In the genomic region with DNA sequence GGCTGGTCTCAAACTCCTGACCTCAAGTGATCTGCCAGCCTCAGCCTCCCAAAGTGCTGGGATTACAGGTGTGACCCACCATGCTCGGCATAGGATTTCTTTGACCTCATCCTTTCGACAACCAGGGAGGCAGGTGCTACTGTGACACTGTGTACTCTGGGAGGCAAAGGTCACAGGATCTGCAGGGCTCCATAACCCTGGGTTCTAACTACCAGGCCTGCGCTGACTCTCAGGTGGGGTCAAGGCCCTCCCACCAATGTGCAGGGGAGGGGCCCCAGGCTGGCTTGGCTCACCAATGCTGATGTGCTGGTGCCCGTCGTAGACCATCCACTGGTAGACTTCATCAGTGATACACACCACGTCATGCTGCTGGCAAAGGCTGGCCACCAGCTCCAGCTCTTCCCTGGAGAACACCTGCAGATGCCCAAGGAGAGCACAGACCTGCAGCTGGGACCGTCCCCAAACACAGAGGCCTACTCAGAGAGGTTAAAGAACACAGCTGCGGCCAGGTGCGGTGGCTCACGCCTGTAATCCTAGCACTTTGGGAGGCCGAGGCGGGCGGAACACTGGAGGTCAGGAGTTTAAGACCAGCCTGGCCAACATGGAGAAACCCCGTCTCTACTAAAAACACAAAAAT, we compare ENCODE assay signal across 18 cellular contexts. TPM values are rescaled to one million over a fixed set of nuclear protein-coding genes. Genes with fewer than 3 reads are reported as not detected.
DNase-seq lines count a peak whose midpoint lies in the region; ATAC-seq, FAIRE-seq and TF ChIP-seq lines count a peak whose summit lies in the region.
"Had no signal": no experiment of that assay in that cellular context is flagged by ENCODE, and none has a peak within 500 bp of the region (broad histone marks: within the 10 kb centered on the region; RNA-seq: fewer than 3 reads in every experiment).

No MANE protein-coding gene starts in this region.

- DNase-seq in activated naive CD4-positive, alpha-beta T cell treated with anti-CD3 and anti-CD28 coated beads, Interleukin-2, amount 10 ng/mL, durations not matched to agents 7 days and 5 days: peak; percentile 12
- DNase-seq in activated naive CD4-positive, alpha-beta T cell treated with anti-CD3 and anti-CD28 coated beads, Interleukin-2, amount 50 U/mL, for 16 hours: no peak
- DNase-seq in GM20000 (ENCODE audit: low spot score): peak; percentile 2
- DNase-seq in bronchial epithelial cell (ENCODE audit: low read depth): no peak
- peak in 1 of 3 donors; percentile 18 for DNase-seq in right lobe of liver
- DNase-seq in NCI-H526 (lab: John Stamatoyannopoulos, UW): no peak
- DNase-seq: CD4-positive, CD25-positive, alpha-beta regulatory T cell; DMS 273 treated with DMSO at 0.1 percent for 48 hours; HFFc6 had no signal

- H3K4me1 ChIP-seq in right lobe of liver: peaks cover 0 to 12% (median 0%) of the 10 kb centered on the region in 4 donors
- H3K4me1 ChIP-seq: BLaER1 treated with 17β-estradiol and CSF1 and Interleukin-3, amounts not matched to agents 10 nM and 100 nM; HAP-1 had no signal

- FAIRE-seq in bronchial epithelial cell (lab: Jason Lieb, UNC): peak; percentile 68
- FAIRE-seq: GM12878, GM18507, H1 had no signal

- no peak overlapping the region for H3K27ac ChIP-seq in right lobe of liver
- H3K27ac ChIP-seq: 22Rv1; BLaER1 treated with 17β-estradiol and CSF1 and Interleukin-3, amounts not matched to agents 10 nM and 100 nM; HL-60 had no signal

- no peak overlapping the region for H3K4me3 Mint-ChIP-seq in activated naive CD4-positive, alpha-beta T cell treated with anti-CD3 and anti-CD28 coated beads, Interleukin-2, amount 10 ng/mL, durations not matched to agents 7 days and 5 days
- H3K4me3 Mint-ChIP-seq: CD4-positive, CD25-positive, alpha-beta regulatory T cell; HFFc6 had no signal

- CTCF ChIA-PET in activated naive CD4-positive, alpha-beta T cell treated with anti-CD3 and anti-CD28 coated beads, Interleukin-2, amount 10 ng/mL, durations not matched to agents 7 days and 5 days (lab: Charles Lee): no interaction called here

- TF ChIP-seq CTCF in GM20000 (IDR thresholded peaks at IDR 0.05; ENCODE audit: extremely low read depth, missing control alignments) (no peak), bronchial epithelial cell (IDR thresholded peaks at IDR 0.05; ENCODE audit: insufficient read depth, low read length, severe bottlenecking) (no peak), right lobe of liver (IDR thresholded peaks at IDR 0.05) (no peak)

- peaks cover 21% of the 10 kb centered on the region for H3K36me3 Mint-ChIP-seq in activated naive CD4-positive, alpha-beta T cell treated with anti-CD3 and anti-CD28 coated beads, Interleukin-2, amount 10 ng/mL, durations not matched to agents 7 days and 5 days

- TF ChIP-seq POLR2A in right lobe of liver (IDR thresholded peaks at IDR 0.05): no peak

- H3K9me3 Mint-ChIP-seq in activated naive CD4-positive, alpha-beta T cell treated with anti-CD3 and anti-CD28 coated beads, Interleukin-2, amount 10 ng/mL, durations not matched to agents 7 days and 5 days: no peaks in the 10 kb centered on the region
- H3K9me3 Mint-ChIP-seq: CD4-positive, CD25-positive, alpha-beta regulatory T cell; HFFc6 had no signal

- ATAC-seq in right lobe of liver (peak; percentile 48 to 64 (median 52)), GM19455 (IDR thresholded peaks at IDR 0.05; ENCODE audit: unreplicated experiment) (no peak), GM18519 (IDR thresholded peaks at IDR 0.05; ENCODE audit: low FRiP score, unreplicated experiment) (no peak)
- ATAC-seq: GM12878 had no signal

- peaks cover 8% of the 10 kb centered on the region for H3K36me3 ChIP-seq in bronchial epithelial cell (ENCODE audit: control insufficient read depth, insufficient read depth, low read length)
- no peaks in the 10 kb centered on the region for H3K36me3 ChIP-seq in right lobe of liver
- H3K36me3 ChIP-seq: HAP-1 had no signal

- H3K27me3 ChIP-seq in bronchial epithelial cell (ENCODE audit: control insufficient read depth, insufficient read depth, low read length) (no peaks in the 10 kb centered on the region), right lobe of liver (no peaks in the 10 kb centered on the region)
- H3K27me3 ChIP-seq: BLaER1 treated with 17β-estradiol and CSF1 and Interleukin-3, amounts not matched to agents 10 nM and 100 nM had no signal

- 71% methylated on average over 4 of the region's 14 CpGs for WGBS in right lobe of liver (ENCODE audit: insufficient coverage, low coverage, low lambda C conversion rate, missing lambda C conversion rate)

- intact Hi-C loops in right lobe of liver (cut with DNase I): no loop called here

- no peaks in the 10 kb centered on the region for H3K27me3 Mint-ChIP-seq in activated naive CD4-positive, alpha-beta T cell treated with anti-CD3 and anti-CD28 coated beads, Interleukin-2, amount 10 ng/mL, durations not matched to agents 7 days and 5 days

- H3K27ac Mint-ChIP-seq in activated naive CD4-positive, alpha-beta T cell treated with anti-CD3 and anti-CD28 coated beads, Interleukin-2, amount 10 ng/mL, durations not matched to agents 7 days and 5 days: no peak overlapping the region
- H3K27ac Mint-ChIP-seq: CD4-positive, CD25-positive, alpha-beta regulatory T cell; HFFc6 had no signal

- no peak overlapping the region for H3K4me3 ChIP-seq in bronchial epithelial cell (ENCODE audit: low read depth, low read length)
- no peak overlapping the region for H3K4me3 ChIP-seq in right lobe of liver
- H3K4me3 ChIP-seq: BLaER1 treated with 17β-estradiol and CSF1 and Interleukin-3, amounts not matched to agents 10 nM and 100 nM; GM12878; HAP-1 had no signal

- H3K9me3 ChIP-seq in right lobe of liver: no peaks in the 10 kb centered on the region
- H3K9me3 ChIP-seq: BLaER1 treated with 17β-estradiol and CSF1 and Interleukin-3, amounts not matched to agents 10 nM and 100 nM; HAP-1 had no signal

- H3K4me1 Mint-ChIP-seq in activated naive CD4-positive, alpha-beta T cell treated with anti-CD3 and anti-CD28 coated beads, Interleukin-2, amount 10 ng/mL, durations not matched to agents 7 days and 5 days: no peaks in the 10 kb centered on the region
- H3K4me1 Mint-ChIP-seq: CD4-positive, CD25-positive, alpha-beta regulatory T cell had no signal

RNA-seq across cellular contexts. Expression of gene SPOUT1, which starts 7.0 kb away (rescaled TPM):
- total RNA-seq in bronchial epithelial cell (10.4 and 14.0 TPM in 2 replicates), right lobe of liver (10 to 100 TPM; 14.5 to 37.8 (median 24.5) TPM)

RNA-seq across cellular contexts. Expression of gene ENDOG, which starts 18.3 kb away (rescaled TPM):
- total RNA-seq in bronchial epithelial cell (36.6 and 54.0 TPM in 2 replicates), right lobe of liver (10 to 100 TPM; 22.4 to 50.1 (median 41.0) TPM)

RNA-seq across cellular contexts. Expression of gene KYAT1, which starts 45.1 kb away (rescaled TPM):
- total RNA-seq in bronchial epithelial cell (9.0 and 9.5 TPM in 2 replicates), right lobe of liver (10 to 100 TPM in 4 of 6 experiments, 1 to 10 TPM in 2; 7.2 to 12.7 (median 10.4) TPM)

RNA-seq across cellular contexts. Expression of gene LRRC8A, which starts 45.3 kb away (rescaled TPM):
- total RNA-seq in bronchial epithelial cell: 259 and 329 TPM in 2 replicates
- total RNA-seq in right lobe of liver: 10 to 100 TPM in 5 of 6 experiments, 1 to 10 TPM in 1; 8.6 to 46.1 (median 22.1) TPM

RNA-seq across cellular contexts. Expression of gene TBC1D13, which starts 49.6 kb away (rescaled TPM):
- 11.8 and 12.6 TPM in 2 replicates for total RNA-seq in bronchial epithelial cell
- 10 to 100 TPM in 4 of 6 experiments, 1 to 10 TPM in 2; 7.3 to 16.0 (median 12.6) TPM for total RNA-seq in right lobe of liver

Comparison
In these comparisons a context has a peak if more than half of its experiments do, and no peak if none do; other contexts are left out.
1. DNase-seq: peak in activated naive CD4-positive, alpha-beta T cell treated with anti-CD3 and anti-CD28 coated beads, Interleukin-2, amount 10 ng/mL, durations not matched to agents 7 days and 5 days (single experiment) and GM20000 (single experiment); none in activated naive CD4-positive, alpha-beta T cell treated with anti-CD3 and anti-CD28 coated beads, Interleukin-2, amount 50 U/mL, for 16 hours (single experiment), bronchial epithelial cell (single experiment) and NCI-H526 (0 of 2).
2. ATAC-seq: peak in right lobe of liver (4 of 4); none in GM19455 (single experiment) and GM18519 (single experiment).